In genomic region chrX:107775734-107776511, GRCh38 we compare ENCODE assay signal across 8 cellular contexts. TPM values are rescaled to one million over a fixed set of nuclear protein-coding genes. Genes with fewer than 3 reads are reported as not detected.
A peak's percentile ranks its signal among the peaks of the same experiment; 100 is the strongest.
DNase-seq lines count a peak whose midpoint lies in the region; ATAC-seq and TF ChIP-seq lines count a peak whose summit lies in the region.

TSS of gene TSC22D3 (minus strand) at chrX:107775787. CDS start at chrX:107775419, 368 bp downstream.

- H3K4me3 Mint-ChIP-seq in T-helper 17 cell: peak within 1 kb of the TSS; percentile 96

- H3K36me3 ChIP-seq in left ventricle myocardium inferior: no peaks in the 10 kb centered on the region

- ATAC-seq in HG02623 (IDR thresholded peaks at IDR 0.05; ENCODE audit: unreplicated experiment) (peak; percentile 77), T-helper 17 cell (peak; percentile 81)

- no peaks in the 10 kb centered on the region for H3K36me3 Mint-ChIP-seq in T-helper 17 cell (ENCODE audit: low read depth)

- H3K9me3 ChIP-seq in T-helper 17 cell (ENCODE audit: control insufficient read depth, low read length, poor library complexity, severe bottlenecking): no peaks in the 10 kb centered on the region
- no peaks in the 10 kb centered on the region for H3K9me3 ChIP-seq in left ventricle myocardium inferior (replicated peaks)

- DNase-seq in GM12864 (ENCODE audit: low read depth) (no peak), NCI-H1092 treated with DMSO at 0.1 percent for 48 hours (lab: John Stamatoyannopoulos, UW) (peak; percentile 77), T-helper 17 cell (peak; percentile 27 to 44 (median 27)), left ventricle myocardium inferior (peak; percentile 79), posterior vena cava (ENCODE audit: low spot score) (peak; percentile 94), NCI-H128 (lab: John Stamatoyannopoulos, UW; ENCODE audit: unreplicated experiment) (no peak)

- no peaks in the 10 kb centered on the region for H3K27me3 ChIP-seq in left ventricle myocardium inferior (ENCODE audit: low read depth)

- H3K27ac Mint-ChIP-seq in T-helper 17 cell: peak within 1 kb of the TSS; percentile 92

- intact Hi-C loops in left ventricle myocardium inferior (cut with micrococcal nuclease) (loop anchor here (5.0 kb wide), 2 partner anchors 49 to 119 kb away; no protein-coding TSS in a partner anchor), posterior vena cava (cut with DNase I) (loop anchor here (5.0 to 10.0 kb wide), 4 partner anchors 51 to 119 kb away; no protein-coding TSS in a partner anchor)

- no peaks in the 10 kb centered on the region for H3K27me3 Mint-ChIP-seq in T-helper 17 cell

- peak within 1 kb of the TSS; percentile 53 for H3K4me3 ChIP-seq in GM12864 (ENCODE audit: low read depth, low read length)
- peak within 1 kb of the TSS; percentile 73 for H3K4me3 ChIP-seq in left ventricle myocardium inferior

- TF ChIP-seq CTCF in GM12864 (IDR thresholded peaks at IDR 0.05; ENCODE audit: low read depth, low read length, missing control alignments): no peak
- peak; percentile 28 for TF ChIP-seq CTCF in left ventricle myocardium inferior (IDR thresholded peaks at IDR 0.05; ENCODE audit: borderline replicate concordance)

- peaks cover 20% of the 10 kb centered on the region for H3K4me1 ChIP-seq in left ventricle myocardium inferior

- H3K4me1 Mint-ChIP-seq in T-helper 17 cell: peaks cover 12% of the 10 kb centered on the region

- H3K27ac ChIP-seq in angular gyrus (ENCODE audit: low read depth, low read length): peak within 1 kb of the TSS; percentile 66
- H3K27ac ChIP-seq in left ventricle myocardium inferior (replicated peaks): peak within 1 kb of the TSS; percentile 87

RNA-seq across cellular contexts. Expression of gene TSC22D3, which starts in this region (rescaled TPM):
- 1,000 to 10,000 TPM; 1,559 to 2,031 TPM for total RNA-seq in T-helper 17 cell
- total RNA-seq in left ventricle myocardium inferior: 58.9 TPM
- total RNA-seq in posterior vena cava: 100 to 1,000 TPM; 187 to 309 TPM

Comparison
In these comparisons a context has a peak if more than half of its experiments do, and no peak if none do; other contexts are left out.
1. RNA of gene TSC22D3 (total RNA-seq): 1,559 to 2,031 TPM in T-helper 17 cell; 187 to 309 TPM in posterior vena cava and 58.9 TPM in left ventricle myocardium inferior (single experiment); every median in the first group is over 4 times any median in the second.
2. DNase-seq: peak in NCI-H1092 treated with DMSO at 0.1 percent for 48 hours (single experiment), T-helper 17 cell (3 of 3), left ventricle myocardium inferior (single experiment) and posterior vena cava (single experiment); none in GM12864 (single experiment) and NCI-H128 (single experiment).